In the genomic region with DNA sequence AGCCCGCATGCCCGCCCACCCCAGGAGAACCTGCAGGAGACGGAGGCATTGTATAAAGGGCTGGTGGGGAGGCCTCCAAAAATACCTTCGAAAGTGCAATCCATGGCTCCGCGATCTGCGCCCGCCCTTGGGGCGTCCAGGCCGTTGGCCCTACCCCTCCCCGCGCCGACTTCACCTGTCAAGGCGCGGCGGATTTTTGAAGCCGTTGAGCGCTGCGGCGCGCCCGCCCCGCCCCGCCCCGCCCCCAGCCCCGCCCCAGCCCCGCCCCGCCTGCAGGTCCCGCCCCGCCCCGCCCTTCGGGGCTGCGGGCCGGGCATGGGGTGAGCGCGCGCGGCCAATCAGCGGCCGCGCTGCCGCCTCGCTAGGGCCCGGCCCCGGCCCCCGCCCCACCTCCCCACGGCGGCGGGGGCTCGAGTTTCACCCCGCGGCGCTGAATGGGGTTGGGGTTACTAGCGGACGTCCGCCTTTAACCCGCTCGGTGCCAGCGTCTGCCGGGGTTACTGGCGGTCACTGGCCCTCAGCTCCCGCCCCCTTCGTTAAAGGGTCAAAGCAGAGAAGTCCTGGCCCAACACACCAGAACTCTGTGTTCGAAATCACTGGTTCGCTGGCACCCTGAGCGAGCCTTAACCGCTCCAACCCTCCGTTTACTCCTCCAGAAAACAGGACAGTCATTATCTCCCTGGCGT, we compare ENCODE assay signal across 8 cellular contexts. TPM values are rescaled to one million over a fixed set of nuclear protein-coding genes. Genes with fewer than 3 reads are reported as not detected.
DNase-seq lines count a peak whose midpoint lies in the region; ATAC-seq and TF ChIP-seq lines count a peak whose summit lies in the region.

No MANE protein-coding gene starts in this region.

- no peaks in the 10 kb centered on the region for H3K27me3 Mint-ChIP-seq in naive thymus-derived CD8-positive, alpha-beta T cell
- no peaks in the 10 kb centered on the region for H3K27me3 Mint-ChIP-seq in stimulated activated naive CD8-positive, alpha-beta T cell treated with anti-CD3 and anti-CD28 coated beads, Interleukin-15, Interleukin-2, amounts not matched to agents 100 ng/mL and 50 ng/mL, for 24 hours

- CTCF ChIA-PET in Panc1 (lab: Charles Lee): no interaction called here

- no peaks in the 10 kb centered on the region for H3K9me3 ChIP-seq in Panc1 (ENCODE audit: control insufficient read depth, insufficient read depth, low read depth, low read length)

- DNase-seq in DMS53 (lab: John Stamatoyannopoulos, UW) (peak; percentile 91), HuH-7 (ENCODE audit: low spot score) (peak; percentile 99), Panc1 (ENCODE audit: low read depth, low spot score) (no peak), activated T-helper 1 cell treated with Interleukin-2 at 50 U/mL for 16 hours (ENCODE audit: low read depth) (peak; percentile 76), fibroblast of gingiva (ENCODE audit: low read depth) (peak; percentile 80)
- peak; percentile 66 to 86 (median 80) for DNase-seq in naive thymus-derived CD8-positive, alpha-beta T cell

- no peaks in the 10 kb centered on the region; the same call in none of the 2 replicates for H3K36me3 ChIP-seq in Panc1 (ENCODE audit: control insufficient read depth, insufficient read depth, low read length)

- peaks cover 56 to 96% (median 95%) of the 10 kb centered on the region in 4 donors for H3K4me1 Mint-ChIP-seq in naive thymus-derived CD8-positive, alpha-beta T cell
- peaks cover 95% of the 10 kb centered on the region for H3K4me1 Mint-ChIP-seq in stimulated activated naive CD8-positive, alpha-beta T cell treated with anti-CD3 and anti-CD28 coated beads, Interleukin-15, Interleukin-2, amounts not matched to agents 100 ng/mL and 50 ng/mL, for 24 hours (ENCODE audit: low read depth)

- in situ Hi-C loops in Panc1 (cut with HindIII; ENCODE audit: low pct_unique_long_range_greater_than_20kb, low sequenced_read_pairs): no loop called here

- POLR2A ChIA-PET in Panc1 (lab: Charles Lee): no interaction called here
- POLR2A ChIA-PET in naive thymus-derived CD8-positive, alpha-beta T cell (lab: Charles Lee): interaction anchor here (0.7 to 11.8 kb wide), 4 partner anchors 12 to 31 kb away, joined by 3 to 166 read pairs (median 6); a partner anchor contains a TSS

- peak overlapping the region; percentile 75 to 88 (median 84) for H3K4me3 Mint-ChIP-seq in naive thymus-derived CD8-positive, alpha-beta T cell
- peak overlapping the region; percentile 70 for H3K4me3 Mint-ChIP-seq in stimulated activated naive CD8-positive, alpha-beta T cell treated with anti-CD3 and anti-CD28 coated beads, Interleukin-15, Interleukin-2, amounts not matched to agents 100 ng/mL and 50 ng/mL, for 24 hours

- no TSS peak for BruUV-seq in Panc1 (replicated peaks; lab: Mats Ljungman, UMichigan)

- no peaks in the 10 kb centered on the region for H3K27me3 ChIP-seq in Panc1 (ENCODE audit: control insufficient read depth, insufficient read depth, low read length)

- no peaks in the 10 kb centered on the region for H3K9me3 Mint-ChIP-seq in naive thymus-derived CD8-positive, alpha-beta T cell
- no peaks in the 10 kb centered on the region for H3K9me3 Mint-ChIP-seq in stimulated activated naive CD8-positive, alpha-beta T cell treated with anti-CD3 and anti-CD28 coated beads, Interleukin-15, Interleukin-2, amounts not matched to agents 100 ng/mL and 50 ng/mL, for 24 hours

- peak overlapping the region; percentile 96 for H3K27ac ChIP-seq in Panc1 (ENCODE audit: low read length)

- peak; percentile 76 for ATAC-seq in GM21423 (IDR thresholded peaks at IDR 0.05; ENCODE audit: unreplicated experiment)
- ATAC-seq in Panc1: peak; percentile 88
- peak; percentile 79 to 82 for ATAC-seq in naive thymus-derived CD8-positive, alpha-beta T cell

- TF ChIP-seq CTCF in Panc1 (IDR thresholded peaks at IDR 0.05): no peak

- peak overlapping the region; percentile 49 to 65 for H3K4me3 ChIP-seq in Panc1 (ENCODE audit: low read depth in 2 of 2, low read length in 2 of 2)

- peaks cover 0 to 27% (median 4%) of the 10 kb centered on the region in 3 donors for H3K36me3 Mint-ChIP-seq in naive thymus-derived CD8-positive, alpha-beta T cell
- peaks cover 29% of the 10 kb centered on the region for H3K36me3 Mint-ChIP-seq in stimulated activated naive CD8-positive, alpha-beta T cell treated with anti-CD3 and anti-CD28 coated beads, Interleukin-15, Interleukin-2, amounts not matched to agents 100 ng/mL and 50 ng/mL, for 24 hours (ENCODE audit: low read depth)

- intact Hi-C loops in Panc1 (cut with micrococcal nuclease; ENCODE audit: unreplicated experiment): loop anchor here (10.0 kb wide), 1 partner anchor 211 kb away; a partner anchor contains a TSS

- peaks cover 89% of the 10 kb centered on the region for H3K4me1 ChIP-seq in Panc1 (ENCODE audit: control insufficient read depth, insufficient read depth, low read length)

- H3K27ac Mint-ChIP-seq in naive thymus-derived CD8-positive, alpha-beta T cell: peak overlapping the region; percentile 73 to 98 (median 94)
- peak overlapping the region; percentile 77 for H3K27ac Mint-ChIP-seq in stimulated activated naive CD8-positive, alpha-beta T cell treated with anti-CD3 and anti-CD28 coated beads, Interleukin-15, Interleukin-2, amounts not matched to agents 100 ng/mL and 50 ng/mL, for 24 hours

RNA-seq across cellular contexts. Expression of a gene that starts 13.2 kb away (rescaled TPM):
- total RNA-seq in Panc1 (2021; ENCODE audit: unreplicated experiment): 230 TPM
- 434 TPM for polyA plus RNA-seq in Panc1 (2012; ENCODE audit: insufficient read length)
- 10 to 100 TPM; 40.6 to 43.8 TPM for total RNA-seq in naive thymus-derived CD8-positive, alpha-beta T cell
- 10 to 100 TPM; 16.3 to 57.0 (median 44.8) TPM for polyA plus RNA-seq in naive thymus-derived CD8-positive, alpha-beta T cell
